In the genomic region with DNA sequence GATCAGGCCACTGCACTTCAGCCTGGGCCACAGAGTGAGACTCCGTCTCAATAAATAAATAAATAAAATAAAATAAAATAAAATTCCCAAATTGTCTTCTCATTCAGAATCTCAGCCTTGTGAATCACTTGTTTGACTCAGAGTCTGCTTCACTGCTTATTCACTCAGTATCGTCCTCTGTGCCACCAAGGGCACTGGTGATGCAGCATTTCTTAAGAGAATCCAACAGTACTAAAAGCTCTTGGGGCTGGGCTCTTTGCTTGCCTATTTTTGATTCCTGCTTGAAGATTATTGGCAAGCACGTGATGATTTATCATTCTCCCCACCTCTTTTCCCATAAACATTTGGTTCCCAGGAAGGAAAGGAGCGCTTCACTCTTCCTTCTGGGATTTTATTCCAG, we compare ENCODE assay signal across 1 cellular context.
TF ChIP-seq lines count a peak whose summit lies in the region.

No MANE protein-coding gene starts in this region.

TF ChIP-seq in GM23338, 12 proteins besides CTCF, POLR2A, EP300 and RAD21 (continued from another document):
- TF ChIP-seq, protein P1, sequence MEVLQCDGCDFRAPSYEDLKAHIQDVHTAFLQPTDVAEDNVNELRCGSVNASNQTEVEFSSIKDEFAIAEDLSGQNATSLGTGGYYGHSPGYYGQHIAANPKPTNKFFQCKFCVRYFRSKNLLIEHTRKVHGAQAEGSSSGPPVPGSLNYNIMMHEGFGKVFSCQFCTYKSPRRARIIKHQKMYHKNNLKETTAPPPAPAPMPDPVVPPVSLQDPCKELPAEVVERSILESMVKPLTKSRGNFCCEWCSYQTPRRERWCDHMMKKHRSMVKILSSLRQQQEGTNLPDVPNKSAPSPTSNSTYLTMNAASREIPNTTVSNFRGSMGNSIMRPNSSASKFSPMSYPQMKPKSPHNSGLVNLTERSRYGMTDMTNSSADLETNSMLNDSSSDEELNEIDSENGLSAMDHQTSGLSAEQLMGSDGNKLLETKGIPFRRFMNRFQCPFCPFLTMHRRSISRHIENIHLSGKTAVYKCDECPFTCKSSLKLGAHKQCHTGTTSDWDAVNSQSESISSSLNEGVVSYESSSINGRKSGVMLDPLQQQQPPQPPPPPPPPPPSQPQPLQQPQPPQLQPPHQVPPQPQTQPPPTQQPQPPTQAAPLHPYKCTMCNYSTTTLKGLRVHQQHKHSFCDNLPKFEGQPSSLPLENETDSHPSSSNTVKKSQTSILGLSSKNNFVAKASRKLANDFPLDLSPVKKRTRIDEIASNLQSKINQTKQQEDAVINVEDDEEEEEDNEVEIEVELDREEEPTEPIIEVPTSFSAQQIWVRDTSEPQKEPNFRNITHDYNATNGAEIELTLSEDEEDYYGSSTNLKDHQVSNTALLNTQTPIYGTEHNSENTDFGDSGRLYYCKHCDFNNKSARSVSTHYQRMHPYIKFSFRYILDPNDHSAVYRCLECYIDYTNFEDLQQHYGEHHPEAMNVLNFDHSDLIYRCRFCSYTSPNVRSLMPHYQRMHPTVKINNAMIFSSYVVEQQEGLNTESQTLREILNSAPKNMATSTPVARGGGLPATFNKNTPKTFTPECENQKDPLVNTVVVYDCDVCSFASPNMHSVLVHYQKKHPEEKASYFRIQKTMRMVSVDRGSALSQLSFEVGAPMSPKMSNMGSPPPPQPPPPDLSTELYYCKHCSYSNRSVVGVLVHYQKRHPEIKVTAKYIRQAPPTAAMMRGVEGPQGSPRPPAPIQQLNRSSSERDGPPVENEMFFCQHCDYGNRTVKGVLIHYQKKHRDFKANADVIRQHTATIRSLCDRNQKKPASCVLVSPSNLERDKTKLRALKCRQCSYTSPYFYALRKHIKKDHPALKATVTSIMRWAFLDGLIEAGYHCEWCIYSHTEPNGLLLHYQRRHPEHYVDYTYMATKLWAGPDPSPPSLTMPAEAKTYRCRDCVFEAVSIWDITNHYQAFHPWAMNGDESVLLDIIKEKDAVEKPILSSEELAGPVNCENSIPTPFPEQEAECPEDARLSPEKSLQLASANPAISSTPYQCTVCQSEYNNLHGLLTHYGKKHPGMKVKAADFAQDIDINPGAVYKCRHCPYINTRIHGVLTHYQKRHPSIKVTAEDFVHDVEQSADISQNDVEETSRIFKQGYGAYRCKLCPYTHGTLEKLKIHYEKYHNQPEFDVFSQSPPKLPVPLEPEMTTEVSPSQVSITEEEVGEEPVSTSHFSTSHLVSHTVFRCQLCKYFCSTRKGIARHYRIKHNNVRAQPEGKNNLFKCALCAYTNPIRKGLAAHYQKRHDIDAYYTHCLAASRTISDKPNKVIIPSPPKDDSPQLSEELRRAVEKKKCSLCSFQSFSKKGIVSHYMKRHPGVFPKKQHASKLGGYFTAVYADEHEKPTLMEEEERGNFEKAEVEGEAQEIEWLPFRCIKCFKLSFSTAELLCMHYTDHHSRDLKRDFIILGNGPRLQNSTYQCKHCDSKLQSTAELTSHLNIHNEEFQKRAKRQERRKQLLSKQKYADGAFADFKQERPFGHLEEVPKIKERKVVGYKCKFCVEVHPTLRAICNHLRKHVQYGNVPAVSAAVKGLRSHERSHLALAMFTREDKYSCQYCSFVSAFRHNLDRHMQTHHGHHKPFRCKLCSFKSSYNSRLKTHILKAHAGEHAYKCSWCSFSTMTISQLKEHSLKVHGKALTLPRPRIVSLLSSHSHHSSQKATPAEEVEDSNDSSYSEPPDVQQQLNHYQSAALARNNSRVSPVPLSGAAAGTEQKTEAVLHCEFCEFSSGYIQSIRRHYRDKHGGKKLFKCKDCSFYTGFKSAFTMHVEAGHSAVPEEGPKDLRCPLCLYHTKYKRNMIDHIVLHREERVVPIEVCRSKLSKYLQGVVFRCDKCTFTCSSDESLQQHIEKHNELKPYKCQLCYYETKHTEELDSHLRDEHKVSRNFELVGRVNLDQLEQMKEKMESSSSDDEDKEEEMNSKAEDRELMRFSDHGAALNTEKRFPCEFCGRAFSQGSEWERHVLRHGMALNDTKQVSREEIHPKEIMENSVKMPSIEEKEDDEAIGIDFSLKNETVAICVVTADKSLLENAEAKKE (CRISPR knock-in tag; IDR thresholded peaks at IDR 0.05) = no peak
